Comparison of ENCODE assay signal across 7 cellular contexts in genomic region chr7:156950381-156950858, GRCh38.
DNase-seq lines count a peak whose midpoint lies in the region; ATAC-seq and TF ChIP-seq lines count a peak whose summit lies in the region.

No MANE protein-coding gene starts in this region.

- H3K27ac ChIP-seq in RWPE2 (ENCODE audit: poor library complexity, severe bottlenecking): peak overlapping the region; percentile 50

- TF ChIP-seq CTCF in RWPE2 (IDR thresholded peaks at IDR 0.05; ENCODE audit: poor library complexity, severe bottlenecking) (no peak), fibroblast of pulmonary artery (IDR thresholded peaks at IDR 0.05; ENCODE audit: low read length, missing control alignments) (no peak), GM10266 (IDR thresholded peaks at IDR 0.05; ENCODE audit: control insufficient read depth, insufficient read depth, low read depth, missing control alignments) (no peak)

- H3K36me3 ChIP-seq in RWPE2 (ENCODE audit: low read depth): peaks cover 42% of the 10 kb centered on the region

- DNase-seq in HEK293T (ENCODE audit: extremely low spot score) (no peak), RWPE2 (ENCODE audit: low spot score) (no peak), fibroblast of pulmonary artery (ENCODE audit: low read depth) (peak; percentile 10), skeletal muscle cell (ENCODE audit: low read depth) (no peak), GM10266 (ENCODE audit: extremely low spot score) (no peak)
- no peak for DNase-seq in activated CD8-positive, alpha-beta memory T cell treated with anti-CD3 and anti-CD28 coated beads, Interleukin-2, amount 50 U/mL, for 4 hours

- peaks cover 8% of the 10 kb centered on the region for H3K4me1 ChIP-seq in RWPE2 (ENCODE audit: insufficient read depth, poor library complexity, severe bottlenecking)

- H3K4me3 ChIP-seq in RWPE2 (ENCODE audit: severe bottlenecking) (peak overlapping the region; percentile 63), fibroblast of pulmonary artery (replicated peaks; ENCODE audit: low read depth, low read length) (peak overlapping the region; percentile 85), skeletal muscle cell (ENCODE audit: low read depth, low read length) (peak overlapping the region; percentile 89)

- no peaks in the 10 kb centered on the region for H3K9me3 ChIP-seq in RWPE2 (ENCODE audit: severe bottlenecking)

- H3K27me3 ChIP-seq in RWPE2 (ENCODE audit: insufficient read depth, poor library complexity, severe bottlenecking): no peaks in the 10 kb centered on the region

- ATAC-seq in RWPE2 (ENCODE audit: low read depth): no peak
- no peak for ATAC-seq in HG03439 (IDR thresholded peaks at IDR 0.05; ENCODE audit: unreplicated experiment)

- POLR2A ChIA-PET in HEK293T (lab: Yijun Ruan, JAX): interaction anchor here (0.6 to 3.7 kb wide), 12 partner anchors 8 to 388 kb away, joined by 3 to 26 read pairs (median 4); partner anchors contain the start of genes LMBR1 and MNX1

- CTCF ChIA-PET in HEK293T (lab: Yijun Ruan, JAX): interaction anchor here (0.7 to 1.6 kb wide), 6 partner anchors 10 to 303 kb away, joined by 3 to 5 read pairs (median 3); no protein-coding TSS in a partner anchor

TF ChIP-seq in HEK293T, 16 proteins besides CTCF, POLR2A, EP300 and RAD21:
- 0 out of 2 replicates have a peak, but pooled peaks have one; percentile 7 for TF ChIP-seq L3MBTL2 (conservative IDR thresholded peaks at IDR 0.05)
- no peak for TF ChIP-seq ARNT (IDR thresholded peaks at IDR 0.05)
